Comparison of ENCODE assay signal across 10 cellular contexts in genomic region chr4:56386091-56386490, GRCh38. TPM values are rescaled to one million over a fixed set of nuclear protein-coding genes. Genes with fewer than 3 reads are reported as not detected.
DNase-seq lines count a peak whose midpoint lies in the region; ATAC-seq, FAIRE-seq and TF ChIP-seq lines count a peak whose summit lies in the region.
"Had no signal": no experiment of that assay in that cellular context is flagged by ENCODE, and none has a peak within 500 bp of the region (broad histone marks: within the 10 kb centered on the region; RNA-seq: fewer than 3 reads in every experiment).

No MANE protein-coding gene starts in this region.

- in situ Hi-C loops in gastrocnemius medialis (cut with MboI; ENCODE audit: low sequenced_read_pairs in 4 of 4), result no loop called here

- DNase-seq in GM06990 (ENCODE audit: extremely low read depth, insufficient read length), result no peak
- no peak for DNase-seq in PC-3
- DNase-seq in endothelial cell of umbilical vein (ENCODE audit: low read depth, low spot score), result no peak
- no peak for DNase-seq in osteocyte (ENCODE audit: extremely low spot score, unreplicated experiment)
- no peak for DNase-seq in stimulated activated CD4-positive, alpha-beta T cell treated with anti-CD3 and anti-CD28 coated beads, Interleukin-1b, Interleukin-23, amount 100 ng/mL, for 48 hours
- no peak for DNase-seq in GDM1 (lab: John Stamatoyannopoulos, UW)
- DNase-seq in MV-4-11 (lab: John Stamatoyannopoulos, UW), result no peak
- DNase-seq in gastrocnemius medialis, result no peak
- DNase-seq: cortex of kidney; stimulated activated CD4-positive, alpha-beta T cell treated with anti-CD3 and anti-CD28 coated beads, Interleukin-12 subunit alpha, Interleukin-12 subunit beta, amount 100 ng/mL, for 4 hours had no signal

- TF ChIP-seq POLR2A in endothelial cell of umbilical vein (IDR thresholded peaks at IDR 0.05; ENCODE audit: low read depth, low read length) (no peak), gastrocnemius medialis (IDR thresholded peaks at IDR 0.05) (no peak)

- H4K20me1 ChIP-seq in PC-3 (ENCODE audit: low read length) (no peaks in the 10 kb centered on the region), endothelial cell of umbilical vein (replicated peaks; ENCODE audit: control insufficient read depth, extremely low read depth, insufficient read depth, low read length) (no peaks in the 10 kb centered on the region)

- H2AFZ ChIP-seq in PC-3 (ENCODE audit: low read length) (peak overlapping the region; percentile 52), endothelial cell of umbilical vein (ENCODE audit: low read depth, low read length) (peak overlapping the region; percentile 25)

- H3K79me2 ChIP-seq in PC-3 (ENCODE audit: low read length), result peaks cover 35% of the 10 kb centered on the region
- H3K79me2 ChIP-seq in endothelial cell of umbilical vein (ENCODE audit: control insufficient read depth, insufficient read depth, low read length), result peaks cover 2% of the 10 kb centered on the region

- H3K9me2 ChIP-seq in PC-3 (replicated peaks; ENCODE audit: low read length), result no peaks in the 10 kb centered on the region

- FAIRE-seq in endothelial cell of umbilical vein (lab: Jason Lieb, UNC), result no peak

- peaks cover 2% of the 10 kb centered on the region for H3K36me3 Mint-ChIP-seq in osteocyte (ENCODE audit: unreplicated experiment)

- H3F3A ChIP-seq in PC-3 (ENCODE audit: low read length, unreplicated experiment), result no peaks in the 10 kb centered on the region

- H3K27me3 Mint-ChIP-seq in osteocyte (ENCODE audit: unreplicated experiment), result no peaks in the 10 kb centered on the region

- no peak for TF ChIP-seq CTCF in GM06990 (IDR thresholded peaks at IDR 0.05; ENCODE audit: insufficient read depth, low read length, poor library complexity, severe bottlenecking)
- no peak for TF ChIP-seq CTCF in PC-3 (conservative IDR thresholded peaks at IDR 0.05; ENCODE audit: low read depth, low read length)
- TF ChIP-seq CTCF in endothelial cell of umbilical vein (IDR thresholded peaks at IDR 0.05; ENCODE audit: extremely low read depth in 1 of 2, insufficient read depth in 1 of 2, low read depth in 1 of 2, low read length in 2 of 2), result no peak
- no peak for TF ChIP-seq CTCF in osteocyte (IDR thresholded peaks at IDR 0.05)
- no peak for TF ChIP-seq CTCF in gastrocnemius medialis (IDR thresholded peaks at IDR 0.05 in 4 of 5, conservative IDR thresholded peaks at IDR 0.05 in 1 of 5)

- CTCF ChIA-PET in PC-3 (lab: Charles Lee) (no interaction called here), endothelial cell of umbilical vein (lab: Charles Lee) (interaction anchor here (1.3 kb wide), 1 partner anchor 83 kb away, joined by 3 read pairs; no protein-coding TSS in a partner anchor)

- dilution Hi-C loops in endothelial cell of umbilical vein (cut with MboI; ENCODE audit: extremely low pct_ligation_motif_present, low sequenced_read_pairs), result no loop called here

- H3K36me3 ChIP-seq in GM06990 (ENCODE audit: control insufficient read depth, insufficient read depth, low read length) (no peaks in the 10 kb centered on the region), PC-3 (ENCODE audit: low read depth, low read length) (no peaks in the 10 kb centered on the region), endothelial cell of umbilical vein (ENCODE audit: control insufficient read depth in 2 of 2, extremely low read depth in 1 of 2, insufficient read depth in 2 of 2, low read length in 2 of 2) (no peaks in the 10 kb centered on the region), gastrocnemius medialis (no peaks in the 10 kb centered on the region)

- POLR2A ChIA-PET in PC-3 (lab: Charles Lee; ENCODE audit: unreplicated experiment), result interaction anchor here (0.5 to 0.7 kb wide), 2 partner anchors 11 to 49 kb away, joined by 4 read pairs; partner anchors contain the start of gene PPAT
- POLR2A ChIA-PET in endothelial cell of umbilical vein (lab: Charles Lee), result interaction anchor here (1.0 to 1.7 kb wide), 3 partner anchors 19 to 80 kb away, joined by 3 to 15 read pairs (median 9); partner anchors contain the start of genes PAICS and PPAT

- H3K9me3 Mint-ChIP-seq in osteocyte (ENCODE audit: unreplicated experiment), result no peaks in the 10 kb centered on the region

- H3K9ac ChIP-seq in PC-3 (ENCODE audit: low read length), result peak overlapping the region; percentile 88
- no peak overlapping the region for H3K9ac ChIP-seq in endothelial cell of umbilical vein (replicated peaks; ENCODE audit: extremely low read depth, insufficient read depth, low read length)

- ATAC-seq in PC-3, result no peak
- ATAC-seq in gastrocnemius medialis, result no peak

- no peak overlapping the region for H3K27ac ChIP-seq in PC-3 (ENCODE audit: low read length)
- H3K27ac ChIP-seq in endothelial cell of umbilical vein (ENCODE audit: insufficient read depth, low read depth, low read length), result peak overlapping the region; percentile 15
- H3K27ac ChIP-seq in gastrocnemius medialis, result no peak overlapping the region

- intact Hi-C loops in PC-3 (cut with micrococcal nuclease) (loop anchor here (2.0 to 10.0 kb wide), 3 partner anchors 49 to 441 kb away; partner anchors contain the start of genes CEP135 and PPAT), endothelial cell of umbilical vein (cut with micrococcal nuclease) (no loop called here), gastrocnemius medialis (cut with DNase I; ENCODE audit: low total_unique reads) (loop anchor here (5.0 to 10.0 kb wide), 2 partner anchors 271 to 531 kb away; partner anchors contain the start of gene EXOC1)

- H3K9me3 ChIP-seq in PC-3 (ENCODE audit: low read length) (no peaks in the 10 kb centered on the region), endothelial cell of umbilical vein (replicated peaks; ENCODE audit: control insufficient read depth, insufficient read depth, low read length) (no peaks in the 10 kb centered on the region), gastrocnemius medialis (no peaks in the 10 kb centered on the region)

- H3K4me2 ChIP-seq in PC-3 (ENCODE audit: low read length) (peak overlapping the region; percentile 93), endothelial cell of umbilical vein (ENCODE audit: insufficient read depth, low read length) (peak overlapping the region; percentile 78)

- no peaks in the 10 kb centered on the region for H3K27me3 ChIP-seq in GM06990 (replicated peaks; ENCODE audit: control insufficient read depth, insufficient read depth, low read length)
- H3K27me3 ChIP-seq in PC-3 (ENCODE audit: low read length), result no peaks in the 10 kb centered on the region
- no peaks in the 10 kb centered on the region for H3K27me3 ChIP-seq in endothelial cell of umbilical vein (ENCODE audit: control insufficient read depth in 2 of 2, insufficient read depth in 2 of 2, low read length in 2 of 2)
- H3K27me3 ChIP-seq in gastrocnemius medialis, result no peaks in the 10 kb centered on the region

- H3K4me3 Mint-ChIP-seq in osteocyte (ENCODE audit: unreplicated experiment), result peak overlapping the region; percentile 91

- H3K9me1 ChIP-seq in endothelial cell of umbilical vein (replicated peaks; ENCODE audit: control insufficient read depth, extremely low read depth, insufficient read depth, low read length), result no peaks in the 10 kb centered on the region

- H3K27ac Mint-ChIP-seq in osteocyte (ENCODE audit: unreplicated experiment), result peak overlapping the region; percentile 99

- no TSS peak for BruUV-seq in PC-3 (replicated peaks; lab: Mats Ljungman, UMichigan)
- BruUV-seq in endothelial cell of umbilical vein (replicated peaks; lab: Mats Ljungman, UMichigan), result no TSS peak

- H3K4me1 Mint-ChIP-seq in osteocyte (ENCODE audit: unreplicated experiment), result peaks cover 27% of the 10 kb centered on the region

- H3K4me3 ChIP-seq in GM06990 (replicated peaks; ENCODE audit: low read depth, low read length) (peak overlapping the region; percentile 42), PC-3 (ENCODE audit: low read length) (peak overlapping the region; percentile 88), endothelial cell of umbilical vein (replicated peaks in 1 of 3; ENCODE audit: insufficient read depth in 1 of 3, low read depth in 1 of 3, low read length in 3 of 3) (peak overlapping the region in 1 of 3 experiments; percentile 40), gastrocnemius medialis (peak overlapping the region in 2 of 4 donors; percentile 29 to 78)

- H3K4me1 ChIP-seq in PC-3 (ENCODE audit: insufficient read depth, low read length), result peaks cover 21% of the 10 kb centered on the region
- H3K4me1 ChIP-seq in endothelial cell of umbilical vein (ENCODE audit: control insufficient read depth, extremely low read depth, insufficient read depth, low read length), result peaks cover 13% of the 10 kb centered on the region
- peaks cover 20 to 26% of the 10 kb centered on the region in 2 donors for H3K4me1 ChIP-seq in gastrocnemius medialis

RNA-seq across cellular contexts. Expression of gene AASDH, which starts 1.2 kb away (rescaled TPM):
- total RNA-seq in PC-3 (2014; rRNA removed) (7.5 and 8.8 TPM in 2 replicates), endothelial cell of umbilical vein (6.9 and 9.5 TPM in 2 replicates), osteocyte (8.6 and 10.3 TPM in 2 replicates), gastrocnemius medialis (1 to 10 TPM; 2.6 to 4.2 (median 3.3) TPM)
- 4.2 and 4.5 TPM in 2 replicates for polyA plus RNA-seq in endothelial cell of umbilical vein
- 3.9 and 4.3 TPM in 2 replicates for polyA plus RNA-seq in endothelial cell of umbilical vein (2011; cell fraction: cytosol; rRNA removed)
- polyA plus RNA-seq in endothelial cell of umbilical vein (2011; cell fraction: nucleus; rRNA removed), result 12.8 and 14.0 TPM in 2 replicates
- 4.5 and 5.8 TPM in 2 replicates for polyA plus RNA-seq in endothelial cell of umbilical vein (2012)
- 14.3 and 15.9 TPM in 2 replicates for polyA minus RNA-seq in endothelial cell of umbilical vein
- polyA minus RNA-seq in endothelial cell of umbilical vein (2011; cell fraction: cytosol; rRNA and poly(A)+ RNA removed), result 3.0 TPM
- polyA minus RNA-seq in endothelial cell of umbilical vein (2011; cell fraction: nucleus; rRNA and poly(A)+ RNA removed), result 16.1 and 23.1 TPM in 2 replicates

RNA-seq across cellular contexts. Expression of gene PPAT, which starts 49.3 kb away (rescaled TPM):
- 31.7 and 35.9 TPM in 2 replicates for total RNA-seq in PC-3 (2014; rRNA removed)
- total RNA-seq in endothelial cell of umbilical vein, result 21.8 and 25.5 TPM in 2 replicates
- 3.4 and 4.3 TPM in 2 replicates for polyA plus RNA-seq in endothelial cell of umbilical vein
- polyA plus RNA-seq in endothelial cell of umbilical vein (2011; cell fraction: cytosol; rRNA removed), result 5.2 and 6.4 TPM in 2 replicates
- polyA plus RNA-seq in endothelial cell of umbilical vein (2011; cell fraction: nucleus; rRNA removed), result 8.0 and 11.1 TPM in 2 replicates
- polyA plus RNA-seq in endothelial cell of umbilical vein (2012), result 13.1 and 15.2 TPM in 2 replicates
- 9.5 and 10.8 TPM in 2 replicates for polyA minus RNA-seq in endothelial cell of umbilical vein
- polyA minus RNA-seq in endothelial cell of umbilical vein (2011; cell fraction: cytosol; rRNA and poly(A)+ RNA removed), result 11.2 TPM
- 6.8 and 10.0 TPM in 2 replicates for polyA minus RNA-seq in endothelial cell of umbilical vein (2011; cell fraction: nucleus; rRNA and poly(A)+ RNA removed)
- total RNA-seq in osteocyte, result 12.6 and 14.0 TPM in 2 replicates
- 1 to 10 TPM; 2.6 to 5.4 (median 3.9) TPM for total RNA-seq in gastrocnemius medialis

RNA-seq across cellular contexts. Expression of gene PAICS, which starts 50.0 kb away (rescaled TPM):
- total RNA-seq in PC-3 (2014; rRNA removed) (160 and 172 TPM in 2 replicates), endothelial cell of umbilical vein (124 and 135 TPM in 2 replicates), osteocyte (62.9 and 65.3 TPM in 2 replicates), gastrocnemius medialis (10 to 100 TPM; 12.6 to 32.2 (median 24.7) TPM)
- 73.8 and 85.9 TPM in 2 replicates for polyA plus RNA-seq in endothelial cell of umbilical vein
- 84.5 and 94.9 TPM in 2 replicates for polyA plus RNA-seq in endothelial cell of umbilical vein (2011; cell fraction: cytosol; rRNA removed)
- 60.2 and 91.3 TPM in 2 replicates for polyA plus RNA-seq in endothelial cell of umbilical vein (2011; cell fraction: nucleus; rRNA removed)
- 87.8 and 151 TPM in 2 replicates for polyA plus RNA-seq in endothelial cell of umbilical vein (2012)
- polyA minus RNA-seq in endothelial cell of umbilical vein, result 55.9 and 64.9 TPM in 2 replicates
- polyA minus RNA-seq in endothelial cell of umbilical vein (2011; cell fraction: cytosol; rRNA and poly(A)+ RNA removed), result 62.0 TPM
- 43.0 and 52.0 TPM in 2 replicates for polyA minus RNA-seq in endothelial cell of umbilical vein (2011; cell fraction: nucleus; rRNA and poly(A)+ RNA removed)
